In the genomic region with DNA sequence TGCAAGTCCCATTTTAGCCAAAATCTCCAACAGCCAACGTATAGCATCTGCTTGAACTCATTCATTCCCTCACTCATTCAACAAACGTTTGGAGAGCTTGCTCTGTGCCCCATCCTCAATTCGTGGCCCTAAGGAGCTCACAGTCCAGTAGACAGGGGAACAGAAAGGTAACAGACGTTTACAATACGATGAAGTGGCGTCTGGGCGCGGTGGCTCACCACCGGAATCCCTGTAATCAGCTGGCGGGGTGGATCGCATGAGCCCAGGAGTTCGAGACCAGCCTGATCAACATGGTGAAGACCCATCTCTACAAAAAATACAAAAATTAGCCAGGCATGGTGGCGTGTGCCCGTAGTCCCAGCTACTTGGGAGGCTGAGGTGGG, we compare ENCODE assay signal across 8 cellular contexts. TPM values are rescaled to one million over a fixed set of nuclear protein-coding genes. Genes with fewer than 3 reads are reported as not detected.
DNase-seq lines count a peak whose midpoint lies in the region; ATAC-seq and TF ChIP-seq lines count a peak whose summit lies in the region.

No MANE protein-coding gene starts in this region.

- H3K79me2 ChIP-seq in GM23248 (ENCODE audit: insufficient read depth): peaks cover 22% of the 10 kb centered on the region

- no peaks in the 10 kb centered on the region for H3K27me3 ChIP-seq in GM23248 (replicated peaks; ENCODE audit: insufficient read depth)
- no peaks in the 10 kb centered on the region for H3K27me3 ChIP-seq in Peyer's patch
- no peaks in the 10 kb centered on the region for H3K27me3 ChIP-seq in endocrine pancreas (ENCODE audit: control insufficient read depth, insufficient read depth, low read length)
- no peaks in the 10 kb centered on the region for H3K27me3 ChIP-seq in psoas muscle (ENCODE audit: insufficient read depth in 3 of 3, low read length in 2 of 3)

- TF ChIP-seq CTCF in Peyer's patch (IDR thresholded peaks at IDR 0.05): no peak
- no peak for TF ChIP-seq CTCF in psoas muscle (IDR thresholded peaks at IDR 0.05)

- no peak for DNase-seq in GM23248
- no peak for DNase-seq in Peyer's patch
- no peak for DNase-seq in psoas muscle
- DNase-seq in DMS 273 (lab: John Stamatoyannopoulos, UW; ENCODE audit: unreplicated experiment): no peak
- DNase-seq in T-helper 9 cell: no peak
- DNase-seq in activated effector memory CD4-positive, alpha-beta T cell treated with anti-CD3 and anti-CD28 coated beads, Interleukin-2, amount 50 U/mL, for 16 hours: no peak
- no peak for DNase-seq in NCI-H2107 treated with DMSO at 0.1 percent for 48 hours (lab: John Stamatoyannopoulos, UW; ENCODE audit: unreplicated experiment)

- peaks cover 8% of the 10 kb centered on the region for H3K4me1 ChIP-seq in GM23248 (ENCODE audit: insufficient read depth)
- H3K4me1 ChIP-seq in Peyer's patch: peaks cover 0 to 19% (median 14%) of the 10 kb centered on the region in 4 donors
- no peaks in the 10 kb centered on the region for H3K4me1 ChIP-seq in endocrine pancreas (ENCODE audit: control insufficient read depth, insufficient read depth, low read length)
- H3K4me1 ChIP-seq in psoas muscle: peaks cover 4% of the 10 kb centered on the region

- in situ Hi-C loops in GM23248 (cut with MboI): no loop called here

- H4K20me1 ChIP-seq in GM23248 (ENCODE audit: insufficient read depth): no peaks in the 10 kb centered on the region

- intact Hi-C loops in psoas muscle (cut with DNase I): no loop called here

- H3K36me3 ChIP-seq in GM23248 (ENCODE audit: low read depth) (no peaks in the 10 kb centered on the region), Peyer's patch (no peaks in the 10 kb centered on the region), endocrine pancreas (ENCODE audit: control insufficient read depth, insufficient read depth, low read length) (no peaks in the 10 kb centered on the region), psoas muscle (ENCODE audit: insufficient read depth in 1 of 2, low read depth in 1 of 2) (no peaks in the 10 kb centered on the region)

- H3K9me3 ChIP-seq in GM23248 (ENCODE audit: low read depth): no peaks in the 10 kb centered on the region
- H3K9me3 ChIP-seq in Peyer's patch: no peaks in the 10 kb centered on the region
- no peaks in the 10 kb centered on the region for H3K9me3 ChIP-seq in endocrine pancreas (ENCODE audit: control insufficient read depth, low read length)
- H3K9me3 ChIP-seq in psoas muscle: no peaks in the 10 kb centered on the region

- no peaks in the 10 kb centered on the region; the same call in 1 of the 2 replicates for H3F3A ChIP-seq in GM23248 (ENCODE audit: insufficient read depth)

- H3K9ac ChIP-seq in GM23248 (no peak overlapping the region), endocrine pancreas (ENCODE audit: control insufficient read depth, insufficient read depth, low read length) (peak overlapping the region; percentile 2)

- no peaks in the 10 kb centered on the region for H3K9me2 ChIP-seq in GM23248 (ENCODE audit: insufficient read depth)

- peak overlapping the region; percentile 84 for H2AFZ ChIP-seq in GM23248

- TF ChIP-seq POLR2A in Peyer's patch (IDR thresholded peaks at IDR 0.05): no peak

- peak overlapping the region; percentile 50 for H3K4me2 ChIP-seq in GM23248 (ENCODE audit: unreplicated experiment)

- H3K4me3 ChIP-seq in GM23248 (peak overlapping the region; percentile 71; the same call in 1 of the 2 replicates), Peyer's patch (peak overlapping the region; percentile 30 to 68 (median 52)), endocrine pancreas (ENCODE audit: control insufficient read depth, insufficient read depth, low read length) (no peak overlapping the region), psoas muscle (peak overlapping the region; percentile 53)

- H3K27ac ChIP-seq in GM23248 (no peak overlapping the region), Peyer's patch (peak overlapping the region in 1 of 4 donors; percentile 23), psoas muscle (peak overlapping the region; percentile 30)

- WGBS in GM23248 (ENCODE audit: low coverage in 1 of 2, low lambda C conversion rate in 2 of 2, missing lambda C conversion rate in 2 of 2), 2 experiments: 91% methylated on average over 14 of the region's 14 CpGs
- WGBS in psoas muscle, 3 donors: 78 to 81% (median 79%) methylated on average over 14 of the region's 14 CpGs

- ATAC-seq in psoas muscle: no peak

RNA-seq across cellular contexts. Expression of a gene that starts 0.8 kb away (rescaled TPM):
- 9.0 and 12.9 TPM in 2 replicates for total RNA-seq in GM23248 (2014; rRNA removed; shearing (Covaris generic))
- polyA plus RNA-seq in GM23248 (2016; fragmentation: Nextera tagmentation; extraction: Ambion mirVana) (4.3 and 4.9 TPM in 2 replicates), psoas muscle (1 to 10 TPM in 1 of 3 donors, under 1 TPM in 2; 0.79 to 6.5 (median 0.84) TPM)
- total RNA-seq in Peyer's patch (10 to 100 TPM in 1 of 4 donors, 1 to 10 TPM in 3; 2.1 to 32.2 (median 4.9) TPM), psoas muscle (1 to 10 TPM in 2 of 4 donors, under 1 TPM in 2; 0.73 to 1.3 (median 0.94) TPM)

RNA-seq across cellular contexts. Expression of a gene that starts 12.7 kb away (rescaled TPM):
- total RNA-seq in GM23248 (2014; rRNA removed; shearing (Covaris generic)): 27.1 and 27.3 TPM in 2 replicates
- polyA plus RNA-seq in GM23248 (2016; fragmentation: Nextera tagmentation; extraction: Ambion mirVana) (11.0 and 13.4 TPM in 2 replicates), psoas muscle (10 to 100 TPM; 37.8 to 72.0 (median 63.7) TPM)
- total RNA-seq in Peyer's patch (100 to 1,000 TPM in 3 of 4 donors, 10 to 100 TPM in 1; 77.1 to 146 (median 110) TPM), psoas muscle (10 to 100 TPM; 57.9 to 98.0 (median 77.3) TPM)

RNA-seq across cellular contexts. Expression of a gene that starts 20.2 kb away (rescaled TPM):
- total RNA-seq in GM23248 (2014; rRNA removed; shearing (Covaris generic)): 3.2 and 3.4 TPM in 2 replicates
- polyA plus RNA-seq in GM23248 (2016; fragmentation: Nextera tagmentation; extraction: Ambion mirVana): 1.5 and 1.7 TPM in 2 replicates
- 1 to 10 TPM in 3 of 4 donors, not detected in 1; 1.2 to 3.1 (median 2.5) TPM for total RNA-seq in Peyer's patch
- total RNA-seq in psoas muscle: under 1 TPM in 3 of 4 donors, not detected in 1; 0.27 to 0.42 (median 0.37) TPM
- under 1 TPM; 0.04 to 0.74 (median 0.42) TPM for polyA plus RNA-seq in psoas muscle

RNA-seq across cellular contexts. Expression of a gene that starts 24.8 kb away (rescaled TPM):
- total RNA-seq in GM23248 (2014; rRNA removed; shearing (Covaris generic)): 0.63 TPM in 1 of 2 replicates, not detected in the other
- polyA plus RNA-seq in GM23248 (2016; fragmentation: Nextera tagmentation; extraction: Ambion mirVana) (0.25 and 0.41 TPM in 2 replicates), psoas muscle (under 1 TPM in 2 of 3 donors, not detected in 1; 0.05 to 0.08 TPM)
- total RNA-seq in Peyer's patch (not detected), psoas muscle (not detected)

RNA-seq across cellular contexts. Expression of a gene that starts 33.1 kb away (rescaled TPM):
- total RNA-seq in GM23248 (2014; rRNA removed; shearing (Covaris generic)): 5.9 and 14.3 TPM in 2 replicates
- polyA plus RNA-seq in GM23248 (2016; fragmentation: Nextera tagmentation; extraction: Ambion mirVana): 14.1 and 16.4 TPM in 2 replicates
- total RNA-seq in Peyer's patch: 10 to 100 TPM in 2 of 4 donors, 1 to 10 TPM in 1, under 1 TPM in 1; 0.83 to 15.3 (median 8.1) TPM
- total RNA-seq in psoas muscle: 10 to 100 TPM in 1 of 4 donors, 1 to 10 TPM in 3; 4.2 to 10.6 (median 5.1) TPM
- polyA plus RNA-seq in psoas muscle: 1 to 10 TPM; 1.9 to 6.0 (median 3.4) TPM
